13 cellular contexts compared by ENCODE assay signal in genomic region chr1:109306832-109307362, GRCh38. TPM values are rescaled to one million over a fixed set of nuclear protein-coding genes. Genes with fewer than 3 reads are reported as not detected.
A peak's percentile ranks its signal among the peaks of the same experiment; 100 is the strongest.
DNase-seq lines count a peak whose midpoint lies in the region; ATAC-seq, FAIRE-seq and TF ChIP-seq lines count a peak whose summit lies in the region.
"Had no signal": no experiment of that assay in that cellular context is flagged by ENCODE, and none has a peak within 500 bp of the region (broad histone marks: within the 10 kb centered on the region; RNA-seq: fewer than 3 reads in every experiment).

TSS of gene MYBPHL (minus strand) at chr1:109307011. CDS start at chr1:109306991, 20 bp downstream.

- TF ChIP-seq CTCF in activated CD8-positive, alpha-beta T cell treated with anti-CD3 and anti-CD28 coated beads for 36 hours (IDR thresholded peaks at IDR 0.05), result no peak

- FAIRE-seq in GM12892 (lab: Jason Lieb, UNC), result no peak
- FAIRE-seq: G401.6 had no signal

- no peaks in the 10 kb centered on the region for H3K36me3 ChIP-seq in mesodermal cell (ENCODE audit: control insufficient read depth, insufficient read depth, low read length)
- H3K36me3 ChIP-seq: adrenal gland had no signal

- no peaks in the 10 kb centered on the region for H3K9me3 ChIP-seq in mesodermal cell (ENCODE audit: control insufficient read depth, low read length)
- H3K9me3 ChIP-seq: adrenal gland had no signal

- H3K27me3 Mint-ChIP-seq in activated CD8-positive, alpha-beta T cell treated with anti-CD3 and anti-CD28 coated beads for 36 hours, result no peaks in the 10 kb centered on the region
- peaks cover 3% of the 10 kb centered on the region for H3K27me3 Mint-ChIP-seq in activated CD8-positive, alpha-beta T cell treated with anti-CD3 and anti-CD28 coated beads, Interleukin-2, amount 10 ng/mL, durations not matched to agents 7 days and 5 days (ENCODE audit: low read depth)

- POLR2A ChIA-PET in activated CD8-positive, alpha-beta T cell treated with anti-CD3 and anti-CD28 coated beads for 36 hours (lab: Charles Lee), result interaction anchor here (1.2 kb wide), 1 partner anchor 24 kb away, joined by 3 read pairs; the partner anchor contains the start of gene PSRC1
- POLR2A ChIA-PET in activated CD8-positive, alpha-beta T cell treated with anti-CD3 and anti-CD28 coated beads, Interleukin-2, amount 10 ng/mL, durations not matched to agents 7 days and 5 days (lab: Charles Lee), result no interaction called here

- no peak for TF ChIP-seq POLR2A in GM12892 (IDR thresholded peaks at IDR 0.05; ENCODE audit: low read depth, low read length)

- H3K4me1 Mint-ChIP-seq in activated CD8-positive, alpha-beta T cell treated with anti-CD3 and anti-CD28 coated beads for 36 hours (ENCODE audit: low read depth), result no peaks in the 10 kb centered on the region
- no peaks in the 10 kb centered on the region for H3K4me1 Mint-ChIP-seq in activated CD8-positive, alpha-beta T cell treated with anti-CD3 and anti-CD28 coated beads, Interleukin-2, amount 10 ng/mL, durations not matched to agents 7 days and 5 days (ENCODE audit: low read depth)
- H3K4me1 Mint-ChIP-seq: natural killer cell had no signal

- H3K27ac ChIP-seq in cingulate gyrus (ENCODE audit: low read depth, low read length) (peak within 1 kb of the TSS; percentile 87), mesodermal cell (ENCODE audit: low read depth, low read length, severe bottlenecking) (peak within 1 kb of the TSS; percentile 43)

- CTCF ChIA-PET in activated CD8-positive, alpha-beta T cell treated with anti-CD3 and anti-CD28 coated beads for 36 hours (lab: Charles Lee), result interaction anchor here (1.1 to 2.7 kb wide), 3 partner anchors 29 to 95 kb away, joined by 4 to 9 read pairs (median 4); no protein-coding TSS in a partner anchor
- CTCF ChIA-PET in activated CD8-positive, alpha-beta T cell treated with anti-CD3 and anti-CD28 coated beads, Interleukin-2, amount 10 ng/mL, durations not matched to agents 7 days and 5 days (lab: Charles Lee), result interaction anchor here (1.5 kb wide), 1 partner anchor 91 kb away, joined by 4 read pairs; the partner anchor contains the start of gene SORT1

- H3K27ac Mint-ChIP-seq in activated CD8-positive, alpha-beta T cell treated with anti-CD3 and anti-CD28 coated beads for 36 hours, result no peak within 1 kb of the TSS
- no peak within 1 kb of the TSS for H3K27ac Mint-ChIP-seq in activated CD8-positive, alpha-beta T cell treated with anti-CD3 and anti-CD28 coated beads, Interleukin-2, amount 10 ng/mL, durations not matched to agents 7 days and 5 days
- H3K27ac Mint-ChIP-seq: natural killer cell had no signal

- peaks cover 23% of the 10 kb centered on the region for H3K4me1 ChIP-seq in mesodermal cell (ENCODE audit: control insufficient read depth, insufficient read depth, low read length, poor library complexity, severe bottlenecking)

- H3K36me3 Mint-ChIP-seq in activated CD8-positive, alpha-beta T cell treated with anti-CD3 and anti-CD28 coated beads for 36 hours (ENCODE audit: low read depth), result no peaks in the 10 kb centered on the region
- H3K36me3 Mint-ChIP-seq in activated CD8-positive, alpha-beta T cell treated with anti-CD3 and anti-CD28 coated beads, Interleukin-2, amount 10 ng/mL, durations not matched to agents 7 days and 5 days (ENCODE audit: low read depth), result no peaks in the 10 kb centered on the region
- H3K36me3 Mint-ChIP-seq: natural killer cell had no signal

- DNase-seq in activated CD8-positive, alpha-beta T cell treated with anti-CD3 and anti-CD28 coated beads for 36 hours, result no peak
- DNase-seq in activated CD8-positive, alpha-beta T cell treated with anti-CD3 and anti-CD28 coated beads, Interleukin-2, amount 10 ng/mL, durations not matched to agents 7 days and 5 days, result no peak
- no peak for DNase-seq in activated CD8-positive, alpha-beta memory T cell treated with anti-CD3 and anti-CD28 coated beads, Interleukin-2, amount 50 U/mL, for 48 hours
- DNase-seq in GM12892 (ENCODE audit: insufficient read length), result no peak
- no peak for DNase-seq in effector CD8-positive, alpha-beta T cell (lab: John Stamatoyannopoulos, UW)
- DNase-seq: activated CD8-positive, alpha-beta memory T cell treated with anti-CD3 and anti-CD28 coated beads, Interleukin-2, amount 50 U/mL, for 4 hours; GOT3; natural killer cell had no signal

- WGBS in mesodermal cell (ENCODE audit: insufficient coverage in 2 of 2), 2 experiments, result 80 to 82% methylated on average over 6 to 7 of the region's 8 CpGs

- H3K4me3 Mint-ChIP-seq in activated CD8-positive, alpha-beta T cell treated with anti-CD3 and anti-CD28 coated beads for 36 hours, result no peak within 1 kb of the TSS
- H3K4me3 Mint-ChIP-seq in activated CD8-positive, alpha-beta T cell treated with anti-CD3 and anti-CD28 coated beads, Interleukin-2, amount 10 ng/mL, durations not matched to agents 7 days and 5 days, result no peak within 1 kb of the TSS
- H3K4me3 Mint-ChIP-seq: natural killer cell had no signal

- intact Hi-C loops in activated CD8-positive, alpha-beta T cell treated with anti-CD3 and anti-CD28 coated beads for 36 hours (cut with micrococcal nuclease), result no loop called here

- no peak within 1 kb of the TSS for H3K4me3 ChIP-seq in mesodermal cell (ENCODE audit: extremely low read depth, insufficient read depth, low read length, poor library complexity, severe bottlenecking)
- H3K4me3 ChIP-seq: adrenal gland had no signal

- ATAC-seq in activated CD8-positive, alpha-beta T cell treated with anti-CD3 and anti-CD28 coated beads for 36 hours, result peak; percentile 10
- ATAC-seq in activated CD8-positive, alpha-beta T cell treated with anti-CD3 and anti-CD28 coated beads, Interleukin-2, amount 10 ng/mL, durations not matched to agents 7 days and 5 days, result no peak
- no peak for ATAC-seq in GM21515 (IDR thresholded peaks at IDR 0.05; ENCODE audit: unreplicated experiment)
- ATAC-seq: natural killer cell had no signal

- no peaks in the 10 kb centered on the region for H3K9me3 Mint-ChIP-seq in activated CD8-positive, alpha-beta T cell treated with anti-CD3 and anti-CD28 coated beads for 36 hours
- H3K9me3 Mint-ChIP-seq in activated CD8-positive, alpha-beta T cell treated with anti-CD3 and anti-CD28 coated beads, Interleukin-2, amount 10 ng/mL, durations not matched to agents 7 days and 5 days (ENCODE audit: insufficient read depth), result no peaks in the 10 kb centered on the region
- H3K9me3 Mint-ChIP-seq: natural killer cell had no signal

RNA-seq across cellular contexts. Expression of gene MYBPHL, which starts in this region (rescaled TPM):
- total RNA-seq in activated CD8-positive, alpha-beta T cell treated with anti-CD3 and anti-CD28 coated beads for 36 hours, result not detected
- total RNA-seq in activated CD8-positive, alpha-beta T cell treated with anti-CD3 and anti-CD28 coated beads, Interleukin-2, amount 10 ng/mL, durations not matched to agents 7 days and 5 days, result not detected
- not detected for polyA plus RNA-seq in mesodermal cell (2013, experiment 1 of 2)
- not detected for polyA plus RNA-seq in mesodermal cell (2013, experiment 2 of 2)
- not detected for polyA plus RNA-seq in GM12892 (2012; ENCODE audit: missing spikeins)
- total RNA-seq: natural killer cell had no signal

Comparison
In these comparisons a context has a peak if more than half of its experiments do, and no peak if none do; other contexts are left out.
1. Peak in ATAC-seq in activated CD8-positive, alpha-beta T cell treated with anti-CD3 and anti-CD28 coated beads for 36 hours; RNA of the gene not detected or under 1 TPM.